ENCODE assay signal across 38 cellular contexts in the genomic region with DNA sequence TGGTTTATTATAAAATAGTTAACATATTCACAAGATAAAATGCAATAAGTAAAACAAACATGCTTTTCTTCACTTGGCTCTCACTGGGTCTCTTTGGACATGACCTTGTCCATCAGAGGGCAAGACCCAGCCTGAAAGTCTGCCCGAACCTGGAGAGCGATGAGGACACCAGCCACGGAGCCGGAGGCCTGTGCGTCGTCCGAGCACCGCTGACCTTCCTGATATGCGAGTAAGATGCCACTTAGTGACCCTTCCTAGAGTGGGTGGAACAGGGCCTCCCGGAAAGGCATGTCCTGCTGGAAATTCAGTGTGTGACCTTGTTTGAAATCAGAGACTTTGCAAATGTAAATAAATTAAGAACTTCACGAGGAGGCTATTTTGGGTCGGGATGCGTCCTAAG. TPM values are rescaled to one million over a fixed set of nuclear protein-coding genes. Genes with fewer than 3 reads are reported as not detected.
"Had no signal": no experiment of that assay in that cellular context is flagged by ENCODE, and none has a peak within 500 bp of the region (broad histone marks: within the 10 kb centered on the region; RNA-seq: fewer than 3 reads in every experiment).

No MANE protein-coding gene starts in this region.

- H3K4me3 Mint-ChIP-seq: activated B cell treated with CpG ODN at 0.5 μM for 24 hours; activated CD4-positive, alpha-beta memory T cell treated with anti-CD3 and anti-CD28 coated beads for 36 hours; activated CD4-positive, alpha-beta T cell treated with anti-CD3 and anti-CD28 coated beads, Interleukin-2, amount 10 ng/mL, durations not matched to agents 24 days and 14 days; activated CD8-positive, alpha-beta T cell treated with anti-CD3 and anti-CD28 coated beads for 36 hours; activated naive CD4-positive, alpha-beta T cell treated with anti-CD3 and anti-CD28 coated beads for 36 hours; activated naive CD8-positive, alpha-beta T cell treated with anti-CD3 and anti-CD28 coated beads for 36 hours; activated T-cell treated with anti-CD3 and anti-CD28 coated beads, Interleukin-2, amount 50 U/mL, for 4 hours; activated T-cell treated with anti-CD3 and anti-CD28 coated beads, Interleukin-2, amount 50 U/mL, for 72 hours; activated T-helper 1 cell treated with anti-CD3 and anti-CD28 coated beads, Interleukin-12 subunit alpha, Interleukin-12 subunit beta, Interleukin-2, Interleukin-4 antibody, amounts not matched to agents 30 ng/mL and 10 ng/mL and 1 ng/mL, durations not matched to agents 14 hours and 24 hours and 36 hours; activated T-helper 17 cell treated with anti-CD3 and anti-CD28 coated beads, Interleukin-2, amount 50 U/mL, for 72 hours; T-helper 1 cell treated with Interleukin-12 subunit alpha and Interleukin-12 subunit beta and Interleukin-4 antibody, amounts not matched to agents 30 μg/mL and 1 μg/mL, for 36 hours; T-helper 2 cell treated with Interferon-gamma antibody and Interleukin-4, amounts not matched to agents 5 μg/mL and 100 μg/mL, for 36 hours had no signal

- H3K4me3 ChIP-seq: adrenal gland, body of pancreas, breast epithelium had no signal

- H3K9me3 ChIP-seq: adrenal gland, body of pancreas, breast epithelium had no signal

- H3K4me1 Mint-ChIP-seq: activated B cell treated with CpG ODN at 0.5 μM for 24 hours; activated CD4-positive, alpha-beta T cell treated with anti-CD3 and anti-CD28 coated beads, Interleukin-2, amount 10 ng/mL, durations not matched to agents 24 days and 14 days; activated naive CD8-positive, alpha-beta T cell treated with anti-CD3 and anti-CD28 coated beads for 36 hours; activated T-helper 17 cell treated with anti-CD3 and anti-CD28 coated beads, Interleukin-2, amount 50 U/mL, for 72 hours had no signal

- FAIRE-seq: astrocyte, TTC549 had no signal

- H3K36me3 Mint-ChIP-seq: activated CD4-positive, alpha-beta memory T cell treated with anti-CD3 and anti-CD28 coated beads for 36 hours; activated naive CD8-positive, alpha-beta T cell treated with anti-CD3 and anti-CD28 coated beads for 36 hours had no signal

- DNase-seq: activated B cell treated with CpG ODN at 0.5 μM for 24 hours; activated CD4-positive, alpha-beta memory T cell treated with anti-CD3 and anti-CD28 coated beads for 36 hours; activated CD4-positive, alpha-beta T cell treated with anti-CD3 and anti-CD28 coated beads for 4 hours; activated CD4-positive, alpha-beta T cell treated with anti-CD3 and anti-CD28 coated beads, Interleukin-2, amount 10 ng/mL, durations not matched to agents 24 days and 14 days; activated CD4-positive, alpha-beta T cell treated with anti-CD3 and anti-CD28 coated beads, Interleukin-2, amount 50 U/mL, for 1 hour; activated CD4-positive, alpha-beta T cell treated with anti-CD3 and anti-CD28 coated beads, Interleukin-2, amount 50 U/mL, for 4 hours; activated CD4-positive, CD25-positive, alpha-beta regulatory T cell treated with anti-CD3 and anti-CD28 coated beads, Interleukin-2, amount 50 U/mL, for 72 hours; activated CD8-positive, alpha-beta memory T cell treated with anti-CD3 and anti-CD28 coated beads, Interleukin-2, amount 50 U/mL, for 4 hours; activated CD8-positive, alpha-beta T cell treated with anti-CD3 and anti-CD28 coated beads for 36 hours; activated effector memory CD4-positive, alpha-beta T cell treated with anti-CD3 and anti-CD28 coated beads, Interleukin-2, amount 50 U/mL, for 16 hours; activated gamma-delta T cell treated with Interleukin-2 at 50 U/mL for 16 hours; activated naive CD4-positive, alpha-beta T cell; activated naive CD4-positive, alpha-beta T cell treated with anti-CD3 and anti-CD28 coated beads for 36 hours; activated naive CD4-positive, alpha-beta T cell treated with anti-CD3 and anti-CD28 coated beads, Interleukin-2, amount 50 U/mL, for 16 hours; activated naive CD8-positive, alpha-beta T cell treated with anti-CD3 and anti-CD28 coated beads for 36 hours; activated T-cell treated with anti-CD3 and anti-CD28 coated beads for 4 hours; activated T-cell treated with anti-CD3 and anti-CD28 coated beads, Interleukin-2, amount 50 U/mL, for 1 hour; activated T-cell treated with anti-CD3 and anti-CD28 coated beads, Interleukin-2, amount 50 U/mL, for 4 hours; activated T-cell treated with anti-CD3 and anti-CD28 coated beads, Interleukin-2, amount 50 U/mL, for 72 hours; amniotic stem cell; aorta; body of pancreas; brain microvascular endothelial cell; central memory CD4-positive, alpha-beta T cell; T-helper 1 cell; T-helper 2 cell; T-helper 9 cell had no signal

- H3K9me3 Mint-ChIP-seq: activated B cell treated with CpG ODN at 0.5 μM for 24 hours; activated T-cell treated with anti-CD3 and anti-CD28 coated beads, Interleukin-2, amount 50 U/mL, for 4 hours; T-helper 1 cell treated with Interleukin-12 subunit alpha and Interleukin-12 subunit beta and Interleukin-4 antibody, amounts not matched to agents 30 μg/mL and 1 μg/mL, for 36 hours had no signal

- H3K27me3 Mint-ChIP-seq: activated B cell treated with CpG ODN at 0.5 μM for 24 hours; activated CD4-positive, alpha-beta memory T cell treated with anti-CD3 and anti-CD28 coated beads for 36 hours; activated CD4-positive, alpha-beta T cell treated with anti-CD3 and anti-CD28 coated beads, Interleukin-2, amount 10 ng/mL, durations not matched to agents 24 days and 14 days; activated CD8-positive, alpha-beta T cell treated with anti-CD3 and anti-CD28 coated beads for 36 hours; activated T-helper 17 cell treated with anti-CD3 and anti-CD28 coated beads, Interleukin-2, amount 50 U/mL, for 72 hours had no signal

- H3K27ac ChIP-seq: adrenal gland, body of pancreas, brain microvascular endothelial cell, breast epithelium, VCaP had no signal

- H3K4me1 ChIP-seq: adrenal gland, body of pancreas, breast epithelium had no signal

- H3K36me3 ChIP-seq: adrenal gland, brain microvascular endothelial cell, breast epithelium had no signal

- H3K27me3 ChIP-seq: adrenal gland, body of pancreas, brain microvascular endothelial cell, breast epithelium had no signal

- H3K27ac Mint-ChIP-seq: activated B cell treated with CpG ODN at 0.5 μM for 24 hours; activated CD4-positive, alpha-beta memory T cell treated with anti-CD3 and anti-CD28 coated beads for 36 hours; activated CD4-positive, alpha-beta T cell treated with anti-CD3 and anti-CD28 coated beads, Interleukin-2, amount 10 ng/mL, durations not matched to agents 24 days and 14 days; activated CD8-positive, alpha-beta T cell treated with anti-CD3 and anti-CD28 coated beads for 36 hours; activated naive CD4-positive, alpha-beta T cell treated with anti-CD3 and anti-CD28 coated beads for 36 hours; activated naive CD8-positive, alpha-beta T cell treated with anti-CD3 and anti-CD28 coated beads for 36 hours; activated T-cell treated with anti-CD3 and anti-CD28 coated beads, Interleukin-2, amount 50 U/mL, for 72 hours; activated T-helper 1 cell treated with anti-CD3 and anti-CD28 coated beads, Interleukin-12 subunit alpha, Interleukin-12 subunit beta, Interleukin-2, Interleukin-4 antibody, amounts not matched to agents 30 ng/mL and 10 ng/mL and 1 ng/mL, durations not matched to agents 14 hours and 24 hours and 36 hours; activated T-helper 17 cell treated with anti-CD3 and anti-CD28 coated beads, Interleukin-2, amount 50 U/mL, for 72 hours; T-helper 1 cell treated with Interleukin-12 subunit alpha and Interleukin-12 subunit beta and Interleukin-4 antibody, amounts not matched to agents 30 μg/mL and 1 μg/mL, for 36 hours; T-helper 2 cell treated with Interferon-gamma antibody and Interleukin-4, amounts not matched to agents 5 μg/mL and 100 μg/mL, for 36 hours had no signal

- ATAC-seq: activated CD8-positive, alpha-beta T cell treated with anti-CD3 and anti-CD28 coated beads for 36 hours; activated naive CD4-positive, alpha-beta T cell treated with anti-CD3 and anti-CD28 coated beads, Interleukin-2, amount 50 U/mL, for 72 hours; activated T-cell treated with anti-CD3 and anti-CD28 coated beads, Interleukin-2, amount 50 U/mL, for 4 hours; activated T-cell treated with anti-CD3 and anti-CD28 coated beads, Interleukin-2, amount 50 U/mL, for 72 hours; activated T-helper 17 cell treated with anti-CD3 and anti-CD28 coated beads, Interleukin-2, amount 50 U/mL, for 72 hours; body of pancreas had no signal

RNA-seq across cellular contexts. Expression of gene IRX2, which starts 52.9 kb away (rescaled TPM):
- total RNA-seq: activated B cell treated with CpG ODN at 0.5 μM for 24 hours; activated CD4-positive, alpha-beta memory T cell treated with anti-CD3 and anti-CD28 coated beads for 36 hours; activated CD4-positive, alpha-beta T cell treated with anti-CD3 and anti-CD28 coated beads, Interleukin-2, amount 10 ng/mL, durations not matched to agents 24 days and 14 days; activated CD8-positive, alpha-beta memory T cell treated with anti-CD3 and anti-CD28 coated beads for 36 hours; activated CD8-positive, alpha-beta T cell treated with anti-CD3 and anti-CD28 coated beads for 36 hours; activated naive CD4-positive, alpha-beta T cell treated with anti-CD3 and anti-CD28 coated beads for 36 hours; activated naive CD4-positive, alpha-beta T cell treated with anti-CD3 and anti-CD28 coated beads, Interleukin-2, amount 50 U/mL, for 72 hours; activated naive CD8-positive, alpha-beta T cell treated with anti-CD3 and anti-CD28 coated beads for 36 hours; activated T-cell treated with anti-CD3 and anti-CD28 coated beads, Interleukin-2, amount 50 U/mL, for 72 hours; activated T-helper 1 cell treated with anti-CD3 and anti-CD28 coated beads, Interleukin-12 subunit alpha, Interleukin-12 subunit beta, Interleukin-2, Interleukin-4 antibody, amounts not matched to agents 30 ng/mL and 10 ng/mL and 1 ng/mL, durations not matched to agents 14 hours and 24 hours and 36 hours; activated T-helper 17 cell treated with anti-CD3 and anti-CD28 coated beads, Interleukin-2, amount 50 U/mL, for 72 hours had no signal
